9 cellular contexts compared by ENCODE assay signal in genomic region chr1:147494998-147495580, GRCh38. TPM values are rescaled to one million over a fixed set of nuclear protein-coding genes. Genes with fewer than 3 reads are reported as not detected.
DNase-seq lines count a peak whose midpoint lies in the region; ATAC-seq, FAIRE-seq and TF ChIP-seq lines count a peak whose summit lies in the region.
"Had no signal": no experiment of that assay in that cellular context is flagged by ENCODE, and none has a peak within 500 bp of the region (broad histone marks: within the 10 kb centered on the region; RNA-seq: fewer than 3 reads in every experiment).

No MANE protein-coding gene starts in this region.

- H3K4me1 ChIP-seq in foreskin keratinocyte (no peaks in the 10 kb centered on the region), pancreas (no peaks in the 10 kb centered on the region), transverse colon (no peaks in the 10 kb centered on the region)

- no peaks in the 10 kb centered on the region for H3K9me3 Mint-ChIP-seq in activated T-helper 17 cell treated with anti-CD3 and anti-CD28 coated beads, Interleukin-2, amount 50 U/mL, for 72 hours

- H3K4me3 ChIP-seq in pancreas, result no peak overlapping the region
- no peak overlapping the region for H3K4me3 ChIP-seq in transverse colon

- no peak overlapping the region for H3K4me3 Mint-ChIP-seq in activated T-helper 17 cell treated with anti-CD3 and anti-CD28 coated beads, Interleukin-2, amount 50 U/mL, for 72 hours

- H3K36me3 ChIP-seq in pancreas (no peaks in the 10 kb centered on the region), transverse colon (no peaks in the 10 kb centered on the region)

- H3K27ac ChIP-seq in foreskin keratinocyte (no peak overlapping the region), pancreas (no peak overlapping the region), transverse colon (no peak overlapping the region)

- no peaks in the 10 kb centered on the region for H3K4me1 Mint-ChIP-seq in activated T-helper 17 cell treated with anti-CD3 and anti-CD28 coated beads, Interleukin-2, amount 50 U/mL, for 72 hours

- TF ChIP-seq CTCF in foreskin keratinocyte (conservative IDR thresholded peaks at IDR 0.05) (peak; percentile 90), pancreas (IDR thresholded peaks at IDR 0.05) (peak; percentile 44 to 80 (median 78)), transverse colon (IDR thresholded peaks at IDR 0.05) (peak; percentile 74 to 93 (median 85))

- no peak for FAIRE-seq in pancreas (lab: Jason Lieb, UNC)
- FAIRE-seq: endometrium had no signal

- TF ChIP-seq POLR2A in transverse colon (IDR thresholded peaks at IDR 0.05), result no peak

- in situ Hi-C loops in transverse colon (cut with MboI; ENCODE audit: low pct_ligation_motif_present in 1 of 4, low pct_unique_long_range_greater_than_20kb in 1 of 4, low sequenced_read_pairs in 3 of 4), result loop anchor here (10.0 to 25.0 kb wide), 4 partner anchors 140 to 400 kb away; no protein-coding TSS in a partner anchor

- no peak overlapping the region for H3K27ac Mint-ChIP-seq in activated T-helper 17 cell treated with anti-CD3 and anti-CD28 coated beads, Interleukin-2, amount 50 U/mL, for 72 hours

- H3K27me3 Mint-ChIP-seq in activated T-helper 17 cell treated with anti-CD3 and anti-CD28 coated beads, Interleukin-2, amount 50 U/mL, for 72 hours, result no peaks in the 10 kb centered on the region

- intact Hi-C loops in pancreas (cut with DNase I), result loop anchor here in 1 of 3 donors (10.0 kb wide), 1 partner anchor 130 kb away; no protein-coding TSS in a partner anchor
- intact Hi-C loops in transverse colon (cut with DNase I; ENCODE audit: low total_unique reads), result loop anchor here (5.0 kb wide), 1 partner anchor 147 kb away; no protein-coding TSS in a partner anchor

- WGBS in pancreas, 2 donors, result 15 to 22% methylated on average over 9 of the region's 9 CpGs
- WGBS in transverse colon (ENCODE audit: low coverage in 1 of 2), 2 donors, result 17 to 50% methylated on average over 1 to 9 of the region's 9 CpGs

- H3K27me3 ChIP-seq in foreskin keratinocyte, result peaks cover 7% of the 10 kb centered on the region
- H3K27me3 ChIP-seq in pancreas, result no peaks in the 10 kb centered on the region
- peaks cover 10% of the 10 kb centered on the region for H3K27me3 ChIP-seq in transverse colon

- ATAC-seq in GM21526 (IDR thresholded peaks at IDR 0.05; ENCODE audit: low FRiP score, unreplicated experiment) (peak; percentile 93), foreskin keratinocyte (peak; percentile 90), pancreas (peak; percentile 67 to 98 (median 95))
- ATAC-seq in activated T-helper 17 cell treated with anti-CD3 and anti-CD28 coated beads, Interleukin-2, amount 50 U/mL, for 72 hours (replicated peaks), result peak; percentile 99

- H3K9me3 ChIP-seq in pancreas, result no peaks in the 10 kb centered on the region
- H3K9me3 ChIP-seq in transverse colon, result no peaks in the 10 kb centered on the region

- no peak for TF ChIP-seq EP300 in transverse colon (IDR thresholded peaks at IDR 0.05; ENCODE audit: low read depth)

- DNase-seq in DMS153 (lab: John Stamatoyannopoulos, UW) (peak; percentile 88), Kasumi-1 (lab: John Stamatoyannopoulos, UW) (peak; percentile 86 to 90), RPMI7951 (ENCODE audit: low read depth) (peak; percentile 71), foreskin keratinocyte (peak in 1 of 2 donors; percentile 48), pancreas (peak; percentile 45 to 66 (median 52)), transverse colon (peak; percentile 69)

- no peaks in the 10 kb centered on the region for H3K36me3 Mint-ChIP-seq in activated T-helper 17 cell treated with anti-CD3 and anti-CD28 coated beads, Interleukin-2, amount 50 U/mL, for 72 hours (ENCODE audit: low read depth)

RNA-seq across cellular contexts. Expression of gene BCL9, which starts 46.2 kb away (rescaled TPM):
- total RNA-seq in RPMI7951 (2014; rRNA removed; shearing (Covaris generic)), result 4.8 and 9.8 TPM in 2 replicates
- 10 to 100 TPM; 11.1 to 28.3 TPM for total RNA-seq in activated T-helper 17 cell treated with anti-CD3 and anti-CD28 coated beads, Interleukin-2, amount 50 U/mL, for 72 hours
- total RNA-seq in foreskin keratinocyte (9.6 and 10.3 TPM in 2 replicates), pancreas (10 to 100 TPM in 2 of 6 donors, 1 to 10 TPM in 4; 5.9 to 15.6 (median 9.2) TPM), transverse colon (10 to 100 TPM in 2 of 4 donors, 1 to 10 TPM in 2; 3.4 to 17.1 (median 9.0) TPM)
- polyA plus RNA-seq in foreskin keratinocyte (2.4 and 2.7 TPM in 2 replicates), pancreas (1 to 10 TPM; 3.9 to 8.6 TPM)
